Comparison of ENCODE assay signal across 23 cellular contexts in genomic region chr5:18105449-18105848, GRCh38.
DNase-seq lines count a peak whose midpoint lies in the region; ATAC-seq, FAIRE-seq and TF ChIP-seq lines count a peak whose summit lies in the region.
"Had no signal": no experiment of that assay in that cellular context is flagged by ENCODE, and none has a peak within 500 bp of the region (broad histone marks: within the 10 kb centered on the region; RNA-seq: fewer than 3 reads in every experiment).

No MANE protein-coding gene starts in this region.

- H3K27ac ChIP-seq in PC-3 (ENCODE audit: low read length) (no peak overlapping the region), foreskin keratinocyte (no peak overlapping the region)
- H3K27ac ChIP-seq: 22Rv1; A549; BLaER1 treated with 17β-estradiol and CSF1 and Interleukin-3, amounts not matched to agents 10 nM and 100 nM; C4-2B had no signal

- H3K9ac ChIP-seq in PC-3 (ENCODE audit: low read length), result no peak overlapping the region
- H3K9ac ChIP-seq: BLaER1 treated with 17β-estradiol and CSF1 and Interleukin-3, amounts not matched to agents 10 nM and 100 nM had no signal

- peak; percentile 47 for DNase-seq in SIG-M5 treated with dmso at 0.1 percent for 504 hours (lab: John Stamatoyannopoulos, UW; ENCODE audit: unreplicated experiment)
- DNase-seq in SIG-M5 (lab: John Stamatoyannopoulos, UW), result no peak
- peak; percentile 73 for DNase-seq in PC-3
- peak; percentile 39 for DNase-seq in bronchial epithelial cell (ENCODE audit: low read depth)
- peak; percentile 10 to 55 for DNase-seq in foreskin keratinocyte
- no peak for DNase-seq in NCI-H1930 (lab: John Stamatoyannopoulos, UW)
- DNase-seq: AML-193; Caco-2; Calu3; CD4-positive, alpha-beta T cell; CD8-positive, alpha-beta T cell; DMS79 treated with DMSO at 0.1 percent for 48 hours; GF-D8 had no signal

- no peak overlapping the region for H3K4me2 ChIP-seq in PC-3 (ENCODE audit: low read length)
- H3K4me2 ChIP-seq: A549; BLaER1 treated with 17β-estradiol and CSF1 and Interleukin-3, amounts not matched to agents 10 nM and 100 nM had no signal

- H3K9me2 ChIP-seq in PC-3 (replicated peaks; ENCODE audit: low read length), result no peaks in the 10 kb centered on the region

- H3F3A ChIP-seq in PC-3 (ENCODE audit: low read length, unreplicated experiment), result no peaks in the 10 kb centered on the region

- no peaks in the 10 kb centered on the region for H3K27me3 ChIP-seq in PC-3 (ENCODE audit: low read length)
- H3K27me3 ChIP-seq in bronchial epithelial cell (ENCODE audit: control insufficient read depth, insufficient read depth, low read length), result no peaks in the 10 kb centered on the region
- no peaks in the 10 kb centered on the region for H3K27me3 ChIP-seq in foreskin keratinocyte
- H3K27me3 ChIP-seq: BLaER1 treated with 17β-estradiol and CSF1 and Interleukin-3, amounts not matched to agents 10 nM and 100 nM had no signal

- no peak for FAIRE-seq in bronchial epithelial cell (lab: Jason Lieb, UNC)
- FAIRE-seq: A549, D721Med, G401.6, GM12891, GM19239 had no signal

- no peak overlapping the region for H3K4me3 ChIP-seq in PC-3 (ENCODE audit: low read length)
- H3K4me3 ChIP-seq in bronchial epithelial cell (ENCODE audit: low read depth, low read length), result no peak overlapping the region
- H3K4me3 ChIP-seq: A549; BLaER1 treated with 17β-estradiol and CSF1 and Interleukin-3, amounts not matched to agents 10 nM and 100 nM had no signal

- no peaks in the 10 kb centered on the region for H4K20me1 ChIP-seq in PC-3 (ENCODE audit: low read length)
- H4K20me1 ChIP-seq: BLaER1 treated with 17β-estradiol and CSF1 and Interleukin-3, amounts not matched to agents 10 nM and 100 nM had no signal

- H2AFZ ChIP-seq in PC-3 (ENCODE audit: low read length), result no peak overlapping the region

- intact Hi-C loops in PC-3 (cut with micrococcal nuclease), result no loop called here

- no peaks in the 10 kb centered on the region for H3K9me3 ChIP-seq in PC-3 (ENCODE audit: low read length)
- H3K9me3 ChIP-seq: A549; BLaER1 treated with 17β-estradiol and CSF1 and Interleukin-3, amounts not matched to agents 10 nM and 100 nM; Caco-2 had no signal

- BruUV-seq in PC-3 (replicated peaks; lab: Mats Ljungman, UMichigan), result no TSS peak

- POLR2A ChIA-PET in PC-3 (lab: Charles Lee; ENCODE audit: unreplicated experiment), result no interaction called here

- H3K4me1 ChIP-seq in PC-3 (ENCODE audit: insufficient read depth, low read length) (peaks cover 6% of the 10 kb centered on the region), foreskin keratinocyte (no peaks in the 10 kb centered on the region)
- H3K4me1 ChIP-seq: A549; BLaER1 treated with 17β-estradiol and CSF1 and Interleukin-3, amounts not matched to agents 10 nM and 100 nM; Caco-2 had no signal

- no peaks in the 10 kb centered on the region for H3K36me3 ChIP-seq in PC-3 (ENCODE audit: low read depth, low read length)
- H3K36me3 ChIP-seq in bronchial epithelial cell (ENCODE audit: control insufficient read depth, insufficient read depth, low read length), result no peaks in the 10 kb centered on the region
- H3K36me3 ChIP-seq: BLaER1 treated with 17β-estradiol and CSF1 and Interleukin-3, amounts not matched to agents 10 nM and 100 nM had no signal

- no peak for TF ChIP-seq CTCF in PC-3 (conservative IDR thresholded peaks at IDR 0.05; ENCODE audit: low read depth, low read length)
- no peak for TF ChIP-seq CTCF in bronchial epithelial cell (IDR thresholded peaks at IDR 0.05; ENCODE audit: insufficient read depth, low read length, severe bottlenecking)
- TF ChIP-seq CTCF in foreskin keratinocyte (conservative IDR thresholded peaks at IDR 0.05), result no peak

- H3K79me2 ChIP-seq in PC-3 (ENCODE audit: low read length), result no peaks in the 10 kb centered on the region

- CTCF ChIA-PET in PC-3 (lab: Charles Lee), result no interaction called here

- ATAC-seq in PC-3 (peak; percentile 55; the same call in 1 of the 2 replicates), foreskin keratinocyte (peak; percentile 48), HG02885 (IDR thresholded peaks at IDR 0.05; ENCODE audit: poor library complexity, unreplicated experiment) (no peak), GM19397 (IDR thresholded peaks at IDR 0.05; ENCODE audit: unreplicated experiment) (no peak)
- ATAC-seq: A549; CD8-positive, alpha-beta T cell had no signal

Comparison
In these comparisons a context has a peak if more than half of its experiments do, and no peak if none do; other contexts are left out.
1. DNase-seq: peak in SIG-M5 treated with dmso at 0.1 percent for 504 hours (single experiment), PC-3 (single experiment), bronchial epithelial cell (single experiment) and foreskin keratinocyte (2 of 2); none in SIG-M5 (single experiment) and NCI-H1930 (0 of 2).
2. ATAC-seq: peak in PC-3 (single experiment) and foreskin keratinocyte (single experiment); none in HG02885 (single experiment) and GM19397 (single experiment).